Comparison of ENCODE assay signal across 2 cellular contexts in the genomic region with DNA sequence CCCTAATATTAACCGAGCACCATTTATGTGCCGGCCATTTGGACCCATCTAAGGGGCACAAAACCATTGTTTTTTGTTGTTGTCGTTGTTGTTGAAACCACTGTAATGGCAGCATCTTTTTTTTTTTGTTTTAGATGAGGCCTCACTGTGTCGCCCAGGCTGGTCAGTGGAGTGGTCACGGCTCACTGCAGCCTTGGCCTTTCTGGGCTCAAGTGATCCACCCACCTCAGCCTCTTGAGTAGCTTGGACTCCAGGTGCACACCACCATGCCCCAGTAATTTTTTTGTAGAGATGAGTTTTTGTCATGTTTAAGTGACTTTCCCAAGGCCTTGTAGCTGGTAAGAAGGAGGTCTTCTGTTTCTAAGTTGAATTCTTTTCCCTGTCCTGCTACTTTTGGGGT.
TF ChIP-seq lines count a peak whose summit lies in the region.

No MANE protein-coding gene starts in this region.

TF ChIP-seq in SK-N-SH, 30 proteins besides CTCF, POLR2A, EP300 and RAD21 (continued from another document):
- TF ChIP-seq, protein P1, sequence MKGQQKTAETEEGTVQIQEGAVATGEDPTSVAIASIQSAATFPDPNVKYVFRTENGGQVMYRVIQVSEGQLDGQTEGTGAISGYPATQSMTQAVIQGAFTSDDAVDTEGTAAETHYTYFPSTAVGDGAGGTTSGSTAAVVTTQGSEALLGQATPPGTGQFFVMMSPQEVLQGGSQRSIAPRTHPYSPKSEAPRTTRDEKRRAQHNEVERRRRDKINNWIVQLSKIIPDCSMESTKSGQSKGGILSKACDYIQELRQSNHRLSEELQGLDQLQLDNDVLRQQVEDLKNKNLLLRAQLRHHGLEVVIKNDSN (IDR thresholded peaks at IDR 0.05; ENCODE audit: borderline replicate concordance, low read depth): no peak
- TF ChIP-seq NFIC (IDR thresholded peaks at IDR 0.05; ENCODE audit: borderline replicate concordance): no peak

TF ChIP-seq in SK-N-SH treated with all-trans-retinoic acid at 6 μM for 48 hours, 23 proteins besides CTCF, POLR2A, EP300 and RAD21 (continued from another document):
- TF ChIP-seq, protein P2, sequence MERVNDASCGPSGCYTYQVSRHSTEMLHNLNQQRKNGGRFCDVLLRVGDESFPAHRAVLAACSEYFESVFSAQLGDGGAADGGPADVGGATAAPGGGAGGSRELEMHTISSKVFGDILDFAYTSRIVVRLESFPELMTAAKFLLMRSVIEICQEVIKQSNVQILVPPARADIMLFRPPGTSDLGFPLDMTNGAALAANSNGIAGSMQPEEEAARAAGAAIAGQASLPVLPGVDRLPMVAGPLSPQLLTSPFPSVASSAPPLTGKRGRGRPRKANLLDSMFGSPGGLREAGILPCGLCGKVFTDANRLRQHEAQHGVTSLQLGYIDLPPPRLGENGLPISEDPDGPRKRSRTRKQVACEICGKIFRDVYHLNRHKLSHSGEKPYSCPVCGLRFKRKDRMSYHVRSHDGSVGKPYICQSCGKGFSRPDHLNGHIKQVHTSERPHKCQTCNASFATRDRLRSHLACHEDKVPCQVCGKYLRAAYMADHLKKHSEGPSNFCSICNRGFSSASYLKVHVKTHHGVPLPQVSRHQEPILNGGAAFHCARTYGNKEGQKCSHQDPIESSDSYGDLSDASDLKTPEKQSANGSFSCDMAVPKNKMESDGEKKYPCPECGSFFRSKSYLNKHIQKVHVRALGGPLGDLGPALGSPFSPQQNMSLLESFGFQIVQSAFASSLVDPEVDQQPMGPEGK (CRISPR knock-in tag; IDR thresholded peaks at IDR 0.05; ENCODE audit: borderline replicate concordance): no peak
- TF ChIP-seq, protein P3, sequence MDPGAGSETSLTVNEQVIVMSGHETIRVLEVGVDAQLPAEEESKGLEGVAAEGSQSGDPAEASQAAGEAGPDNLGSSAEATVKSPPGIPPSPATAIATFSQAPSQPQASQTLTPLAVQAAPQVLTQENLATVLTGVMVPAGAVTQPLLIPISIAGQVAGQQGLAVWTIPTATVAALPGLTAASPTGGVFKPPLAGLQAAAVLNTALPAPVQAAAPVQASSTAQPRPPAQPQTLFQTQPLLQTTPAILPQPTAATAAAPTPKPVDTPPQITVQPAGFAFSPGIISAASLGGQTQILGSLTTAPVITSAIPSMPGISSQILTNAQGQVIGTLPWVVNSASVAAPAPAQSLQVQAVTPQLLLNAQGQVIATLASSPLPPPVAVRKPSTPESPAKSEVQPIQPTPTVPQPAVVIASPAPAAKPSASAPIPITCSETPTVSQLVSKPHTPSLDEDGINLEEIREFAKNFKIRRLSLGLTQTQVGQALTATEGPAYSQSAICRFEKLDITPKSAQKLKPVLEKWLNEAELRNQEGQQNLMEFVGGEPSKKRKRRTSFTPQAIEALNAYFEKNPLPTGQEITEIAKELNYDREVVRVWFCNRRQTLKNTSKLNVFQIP (CRISPR knock-in tag; IDR thresholded peaks at IDR 0.05; ENCODE audit: borderline replicate concordance, low read depth): no peak
- no peak for TF ChIP-seq ZNF8 (CRISPR knock-in tag; IDR thresholded peaks at IDR 0.05)
- no peak for TF ChIP-seq ZC3H10 (CRISPR knock-in tag; IDR thresholded peaks at IDR 0.05)
- TF ChIP-seq ARNTL (CRISPR knock-in tag; IDR thresholded peaks at IDR 0.05; ENCODE audit: borderline replicate concordance, low read depth): no peak
- no peak for TF ChIP-seq RARB (CRISPR knock-in tag; IDR thresholded peaks at IDR 0.05)
